10 cellular contexts compared by ENCODE assay signal in the genomic region with DNA sequence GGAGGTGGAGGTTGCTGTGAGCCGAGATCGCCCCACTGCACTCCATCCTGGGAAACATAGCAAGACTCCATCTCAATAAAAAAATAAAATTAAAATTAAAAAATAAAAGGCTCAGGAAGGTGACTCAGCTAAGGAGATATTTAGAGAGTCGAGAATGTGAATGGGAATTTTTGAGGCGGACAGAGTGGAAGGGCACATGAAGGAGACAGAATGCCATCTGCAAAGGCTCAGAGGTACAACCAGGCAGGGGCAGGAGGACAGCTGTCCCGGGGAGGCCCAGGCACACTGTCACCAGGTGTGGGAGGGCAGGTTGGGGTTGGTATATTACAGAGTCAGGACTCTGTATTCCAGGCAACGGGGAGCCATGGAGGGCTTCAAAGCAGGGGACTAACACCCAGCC.
"Had no signal": no experiment of that assay in that cellular context is flagged by ENCODE, and none has a peak within 500 bp of the region (broad histone marks: within the 10 kb centered on the region; RNA-seq: fewer than 3 reads in every experiment).

No MANE protein-coding gene starts in this region.

- H3K9ac ChIP-seq: GM23248 had no signal

- H3K4me1 ChIP-seq: HAP-1 had no signal

- H3K4me3 ChIP-seq: GM23248, HAP-1 had no signal

- H3K27ac ChIP-seq: GM23248, HL-60 had no signal

- DNase-seq: GM23248, GOT3, H7, HFFc6, KBM-7 had no signal

- H3K9me3 ChIP-seq: HAP-1 had no signal

- H2AFZ ChIP-seq: GM23248 had no signal

- H3K36me3 Mint-ChIP-seq: IgD-negative memory B cell had no signal

- H3K27ac Mint-ChIP-seq: HFFc6 had no signal

- H3K9me3 Mint-ChIP-seq: IgD-negative memory B cell had no signal

- H3K4me3 Mint-ChIP-seq: HFFc6, IgD-negative memory B cell had no signal

- H3K36me3 ChIP-seq: HAP-1 had no signal

- ATAC-seq: HCT116, HepG2 had no signal
